ENCODE assay signal across 8 cellular contexts in genomic region chr20:3767434-3768341, GRCh38. TPM values are rescaled to one million over a fixed set of nuclear protein-coding genes. Genes with fewer than 3 reads are reported as not detected.
DNase-seq lines count a peak whose midpoint lies in the region; ATAC-seq, FAIRE-seq and TF ChIP-seq lines count a peak whose summit lies in the region.

ADISSP (minus strand) TSS chr20:3767753; CDS start chr20:3760100, 7,653 bp downstream.

- FAIRE-seq in endothelial cell of umbilical vein (lab: Jason Lieb, UNC): peak; percentile 96

- CTCF ChIA-PET in IMR-90 (lab: Yijun Ruan, JAX): interaction anchor here (0.8 to 1.9 kb wide), 5 partner anchors 9 to 81 kb away, joined by 3 to 9 read pairs (median 3); partner anchors contain the start of genes CENPB and SPEF1
- CTCF ChIA-PET in endothelial cell of umbilical vein (lab: Charles Lee): interaction anchor here (0.6 to 6.5 kb wide), 25 partner anchors 9 to 102 kb away, joined by 3 to 76 read pairs (median 5); partner anchors contain the start of genes AP5S1, CENPB and SPEF1

- TF ChIP-seq CTCF in IMR-90 (conservative IDR thresholded peaks at IDR 0.05; ENCODE audit: low read depth, low read length) (peak; percentile 11; the same call in 1 of the 2 replicates), endothelial cell of umbilical vein (IDR thresholded peaks at IDR 0.05; ENCODE audit: extremely low read depth in 1 of 2, insufficient read depth in 1 of 2, low read depth in 1 of 2, low read length in 2 of 2) (no peak)

- peak within 1 kb of the TSS; percentile 32 for H3K18ac ChIP-seq in IMR-90 (ENCODE audit: low read depth, low read length)

- BruUV-seq in IMR-90 (replicated peaks; lab: Mats Ljungman, UMichigan): no TSS peak
- TSS peak; percentile 81 for BruUV-seq in endothelial cell of umbilical vein (replicated peaks; lab: Mats Ljungman, UMichigan)

- in situ Hi-C loops in IMR-90 (cut with MboI; ENCODE audit: low sequenced_read_pairs): no loop called here

- H4K91ac ChIP-seq in IMR-90 (ENCODE audit: insufficient read depth, low read depth, low read length): peak within 1 kb of the TSS; percentile 64

- peak within 1 kb of the TSS; percentile 76 for H4K5ac ChIP-seq in IMR-90 (ENCODE audit: low read depth, low read length)

- H2BK5ac ChIP-seq in IMR-90 (ENCODE audit: low read depth, low read length, poor library complexity, severe bottlenecking): peak within 1 kb of the TSS; percentile 66

- H3K36me3 ChIP-seq in IMR-90 (ENCODE audit: control insufficient read depth, insufficient read depth, low read length) (no peaks in the 10 kb centered on the region), endothelial cell of umbilical vein (ENCODE audit: control insufficient read depth in 2 of 2, extremely low read depth in 1 of 2, insufficient read depth in 2 of 2, low read length in 2 of 2) (no peaks in the 10 kb centered on the region)

- ATAC-seq in GM21528 (IDR thresholded peaks at IDR 0.05; ENCODE audit: low FRiP score, unreplicated experiment) (peak; percentile 93), IMR-90 (ENCODE audit: low read depth) (peak; percentile 96)

- peaks cover 13% of the 10 kb centered on the region for H3K79me2 ChIP-seq in endothelial cell of umbilical vein (ENCODE audit: control insufficient read depth, insufficient read depth, low read length)

- peak within 1 kb of the TSS; percentile 68; the same call in 1 of the 2 replicates for H3K23ac ChIP-seq in IMR-90 (ENCODE audit: low read depth, low read length)

- H3K9ac ChIP-seq in IMR-90 (ENCODE audit: low read depth, low read length): peak within 1 kb of the TSS; percentile 71
- H3K9ac ChIP-seq in endothelial cell of umbilical vein (replicated peaks; ENCODE audit: extremely low read depth, insufficient read depth, low read length): peak within 1 kb of the TSS; percentile 73

- TF ChIP-seq POLR2A in IMR-90 (IDR thresholded peaks at IDR 0.05; ENCODE audit: low read depth, low read length) (peak; percentile 79), endothelial cell of umbilical vein (IDR thresholded peaks at IDR 0.05; ENCODE audit: low read depth, low read length) (peak; percentile 72)

- peak within 1 kb of the TSS; percentile 53; the same call in 1 of the 2 replicates for H2BK120ac ChIP-seq in IMR-90 (ENCODE audit: low read depth, low read length)

- H4K20me1 ChIP-seq in IMR-90 (ENCODE audit: insufficient read depth, low read length) (no peaks in the 10 kb centered on the region; the same call in 1 of the 2 replicates), endothelial cell of umbilical vein (replicated peaks; ENCODE audit: control insufficient read depth, extremely low read depth, insufficient read depth, low read length) (no peaks in the 10 kb centered on the region)

- H3K4me2 ChIP-seq in IMR-90 (ENCODE audit: low read depth, low read length): peak within 1 kb of the TSS; percentile 99
- peak within 1 kb of the TSS; percentile 81 for H3K4me2 ChIP-seq in endothelial cell of umbilical vein (ENCODE audit: insufficient read depth, low read length)

- no peak for TF ChIP-seq RAD21 in IMR-90 (IDR thresholded peaks at IDR 0.05; ENCODE audit: low read length)

- peak within 1 kb of the TSS; percentile 6; the same call in 1 of the 3 replicates for H2BK15ac ChIP-seq in IMR-90 (ENCODE audit: low read depth, low read length)

- DNase-seq in DMS153 (lab: John Stamatoyannopoulos, UW) (peak; percentile 98), IMR-90 (peak; percentile 98), OCI-M1 (lab: John Stamatoyannopoulos, UW) (peak; percentile 99), activated T-cell treated with anti-CD3 and anti-CD28 coated beads for 24 hours (ENCODE audit: low read depth) (peak; percentile 95), endothelial cell of umbilical vein (ENCODE audit: low read depth, low spot score) (peak; percentile 98), midbrain (lab: John Stamatoyannopoulos, UW) (peak; percentile 99)
- DNase-seq in stimulated activated CD8-positive, alpha-beta memory T cell treated with anti-CD3 and anti-CD28 coated beads, Interleukin-2, amount 100 ng/mL, for 1 hour (ENCODE audit: low read depth in 2 of 2): peak; percentile 95 to 96

- intact Hi-C loops in IMR-90 (cut with micrococcal nuclease): loop anchor here (2.0 to 5.0 kb wide), 2 partner anchors 51 to 90 kb away; no protein-coding TSS in a partner anchor
- intact Hi-C loops in endothelial cell of umbilical vein (cut with micrococcal nuclease): loop anchor here (1.0 to 5.0 kb wide), 6 partner anchors 10 to 360 kb away; partner anchors contain the start of genes DNAAF9 and SPEF1

- H2AK5ac ChIP-seq in IMR-90 (ENCODE audit: low read depth, low read length): peak within 1 kb of the TSS; percentile 86

- dilution Hi-C loops in IMR-90 (cut with HindIII; ENCODE audit: low sequenced_read_pairs, unreplicated experiment): no loop called here
- dilution Hi-C loops in endothelial cell of umbilical vein (cut with MboI; ENCODE audit: extremely low pct_ligation_motif_present, low sequenced_read_pairs): no loop called here

- H3K56ac ChIP-seq in IMR-90 (ENCODE audit: extremely low read depth, insufficient read depth, low read length): peak within 1 kb of the TSS; percentile 37; the same call in 1 of the 2 replicates

- peak within 1 kb of the TSS; percentile 89 for H3K27ac ChIP-seq in IMR-90 (ENCODE audit: insufficient read depth, low read length)
- peak within 1 kb of the TSS; percentile 55 for H3K27ac ChIP-seq in endothelial cell of umbilical vein (ENCODE audit: insufficient read depth, low read depth, low read length)

- H2AK9ac ChIP-seq in IMR-90 (replicated peaks; ENCODE audit: low read depth, low read length, poor library complexity): peak within 1 kb of the TSS; percentile 94

- H3K9me1 ChIP-seq in IMR-90 (ENCODE audit: insufficient read depth, low read length) (no peaks in the 10 kb centered on the region; the same call in 1 of the 2 replicates), endothelial cell of umbilical vein (replicated peaks; ENCODE audit: control insufficient read depth, extremely low read depth, insufficient read depth, low read length) (no peaks in the 10 kb centered on the region)

- H3K79me1 ChIP-seq in IMR-90 (ENCODE audit: low read depth in 1 of 2, low read length in 2 of 2): peaks cover 13 to 29% of the 10 kb centered on the region in 2 experiments

- peak within 1 kb of the TSS; percentile 96 for H2AFZ ChIP-seq in IMR-90 (replicated peaks; ENCODE audit: low read length, poor library complexity)
- H2AFZ ChIP-seq in endothelial cell of umbilical vein (ENCODE audit: low read depth, low read length): peak within 1 kb of the TSS; percentile 90

- H3K14ac ChIP-seq in IMR-90 (replicated peaks; ENCODE audit: low read depth, low read length): peak within 1 kb of the TSS; percentile 69

- H3K4me1 ChIP-seq in IMR-90 (ENCODE audit: control insufficient read depth, insufficient read depth, low read length): peaks cover 11% of the 10 kb centered on the region
- peaks cover 25% of the 10 kb centered on the region for H3K4me1 ChIP-seq in endothelial cell of umbilical vein (ENCODE audit: control insufficient read depth, extremely low read depth, insufficient read depth, low read length)

- POLR2A ChIA-PET in IMR-90 (lab: Charles Lee; ENCODE audit: unreplicated experiment) (interaction anchor here (1.2 kb wide), 1 partner anchor 10 kb away, joined by 4 read pairs; no protein-coding TSS in a partner anchor), endothelial cell of umbilical vein (lab: Charles Lee) (interaction anchor here (0.7 to 0.9 kb wide), 4 partner anchors 10 to 23 kb away, joined by 3 to 4 read pairs (median 4); no protein-coding TSS in a partner anchor)

- H3K4me3 ChIP-seq in IMR-90 (ENCODE audit: insufficient read depth, low read depth, low read length): peak within 1 kb of the TSS; percentile 67
- peak within 1 kb of the TSS; percentile 61 to 71 (median 61) for H3K4me3 ChIP-seq in endothelial cell of umbilical vein (replicated peaks in 1 of 3; ENCODE audit: insufficient read depth in 1 of 3, low read depth in 1 of 3, low read length in 3 of 3)

- H3K27me3 ChIP-seq in IMR-90 (ENCODE audit: control insufficient read depth, insufficient read depth, low read length) (no peaks in the 10 kb centered on the region), endothelial cell of umbilical vein (ENCODE audit: control insufficient read depth in 2 of 2, insufficient read depth in 2 of 2, low read length in 2 of 2) (no peaks in the 10 kb centered on the region)

- no peak within 1 kb of the TSS for H2BK20ac ChIP-seq in IMR-90 (ENCODE audit: low read depth, low read length)

- no peaks in the 10 kb centered on the region for H3K9me3 ChIP-seq in IMR-90 (ENCODE audit: control insufficient read depth, insufficient read depth, low read length)
- H3K9me3 ChIP-seq in endothelial cell of umbilical vein (replicated peaks; ENCODE audit: control insufficient read depth, insufficient read depth, low read length): no peaks in the 10 kb centered on the region

- H3K4ac ChIP-seq in IMR-90 (ENCODE audit: low read depth, low read length): peak within 1 kb of the TSS; percentile 87

- H4K8ac ChIP-seq in IMR-90 (ENCODE audit: low read depth in 2 of 2, low read length in 2 of 2): peak within 1 kb of the TSS; percentile 92 to 97

- WGBS in IMR-90 (ENCODE audit: extremely low coverage in 2 of 2, insufficient read length in 1 of 2), 2 experiments: 0% methylated on average over 41 of the region's 80 CpGs; no CpG with 5 or more reads in 1 of the 2 experiments

TF ChIP-seq in IMR-90, 13 proteins besides CTCF, POLR2A, EP300 and RAD21 (continues in another document):
- TF ChIP-seq CEBPB (IDR thresholded peaks at IDR 0.05; ENCODE audit: low read depth, low read length) (no peak), MAZ (IDR thresholded peaks at IDR 0.05; ENCODE audit: borderline replicate concordance, low read depth, low read length) (peak; percentile 68; the same call in 1 of the 2 replicates), NFE2L2 (IDR thresholded peaks at IDR 0.05; ENCODE audit: low read depth, low read length) (no peak)

TF ChIP-seq in endothelial cell of umbilical vein, 7 proteins besides CTCF, POLR2A, EP300 and RAD21 (continues in another document):
- TF ChIP-seq MYC (IDR thresholded peaks at IDR 0.05; ENCODE audit: low read depth, low read length) (no peak), GATA2 (IDR thresholded peaks at IDR 0.05; ENCODE audit: insufficient read depth, insufficient read length, low read depth, low read length) (no peak), JUN (IDR thresholded peaks at IDR 0.05; ENCODE audit: borderline replicate concordance, insufficient read depth, insufficient read length, low read depth) (no peak)

RNA-seq across cellular contexts. Expression of gene ADISSP, which starts in this region (rescaled TPM):
- total RNA-seq in IMR-90 (2012; rRNA removed) (31.4 and 31.9 TPM in 2 replicates), endothelial cell of umbilical vein (55.0 and 55.8 TPM in 2 replicates)
- polyA plus RNA-seq in IMR-90 (2012; rRNA removed) (58.2 and 65.0 TPM in 2 replicates), endothelial cell of umbilical vein (67.5 and 77.3 TPM in 2 replicates)
- 75.4 and 85.6 TPM in 2 replicates for polyA plus RNA-seq in IMR-90 (2012; cell fraction: cytosol; rRNA removed)
- polyA plus RNA-seq in IMR-90 (2012; cell fraction: nucleus; rRNA removed; ENCODE audit: low replicate concordance): 17.7 and 47.7 TPM in 2 replicates
- polyA plus RNA-seq in endothelial cell of umbilical vein (2011; cell fraction: cytosol; rRNA removed): 45.2 and 56.7 TPM in 2 replicates
- polyA plus RNA-seq in endothelial cell of umbilical vein (2011; cell fraction: nucleus; rRNA removed): 18.9 and 21.4 TPM in 2 replicates
- polyA plus RNA-seq in endothelial cell of umbilical vein (2012): 47.5 and 73.9 TPM in 2 replicates
- 20.1 and 23.0 TPM in 2 replicates for polyA minus RNA-seq in endothelial cell of umbilical vein
- polyA minus RNA-seq in endothelial cell of umbilical vein (2011; cell fraction: cytosol; rRNA and poly(A)+ RNA removed): 34.4 TPM
- 7.3 and 11.2 TPM in 2 replicates for polyA minus RNA-seq in endothelial cell of umbilical vein (2011; cell fraction: nucleus; rRNA and poly(A)+ RNA removed)

Comparison
In these comparisons a context has a peak if more than half of its experiments do, and no peak if none do; other contexts are left out.
1. Peak in every context shown above with its lines: DNase-seq, ATAC-seq, H3K4me3 ChIP-seq and H3K27ac ChIP-seq.